ENCODE assay signal across 33 cellular contexts in genomic region chr11:70933986-70934583, GRCh38.
"Had no signal": no experiment of that assay in that cellular context is flagged by ENCODE, and none has a peak within 500 bp of the region (broad histone marks: within the 10 kb centered on the region; RNA-seq: fewer than 3 reads in every experiment).

No MANE protein-coding gene starts in this region.

- H3K36me3 Mint-ChIP-seq: activated naive CD8-positive, alpha-beta T cell treated with anti-CD3 and anti-CD28 coated beads for 36 hours; brain; natural killer cell treated with Interleukin-12 subunit alpha and Interleukin-12 subunit beta and Interleukin-15 and Interleukin-18, amount 100 ng/mL, for 72 hours; stimulated activated effector memory CD8-positive, alpha-beta T cell treated with anti-CD3 and anti-CD28 coated beads, Interleukin-12 subunit alpha, Interleukin-12 subunit beta, amount 100 ng/mL, for 72 hours had no signal

- DNase-seq: activated CD4-positive, alpha-beta T cell treated with anti-CD3 and anti-CD28 coated beads for 4 hours; activated CD4-positive, alpha-beta T cell treated with anti-CD3 and anti-CD28 coated beads, Interleukin-2, amount 50 U/mL, for 4 hours; activated CD4-positive, CD25-positive, alpha-beta regulatory T cell; activated effector memory CD4-positive, alpha-beta T cell treated with anti-CD3 and anti-CD28 coated beads, Interleukin-2, amount 50 U/mL, for 16 hours; activated naive CD4-positive, alpha-beta T cell treated with anti-CD3 and anti-CD28 coated beads for 36 hours; activated naive CD8-positive, alpha-beta T cell treated with anti-CD3 and anti-CD28 coated beads for 36 hours; activated T-cell treated with anti-CD3 and anti-CD28 coated beads for 4 hours; adrenal gland; cerebellar nuclear complex; colonic mucosa; effector CD8-positive, alpha-beta T cell; erythroblast; lower lobe of right lung; mesendoderm; mucosa of descending colon; retina; sigmoid colon; small intestine; stimulated activated CD4-positive, alpha-beta T cell treated with anti-CD3 and anti-CD28 coated beads, Interleukin-4, amount 100 ng/mL, for 24 hours had no signal

- FAIRE-seq: endometrium, keratinocyte, small intestine had no signal

- H3K4me1 Mint-ChIP-seq: activated naive CD8-positive, alpha-beta T cell treated with anti-CD3 and anti-CD28 coated beads for 36 hours; brain; stimulated activated effector memory CD8-positive, alpha-beta T cell treated with anti-CD3 and anti-CD28 coated beads, Interleukin-12 subunit alpha, Interleukin-12 subunit beta, amount 100 ng/mL, for 72 hours had no signal

- ATAC-seq: gastroesophageal sphincter; left lobe of liver; lower lobe of right lung; mucosa of descending colon; natural killer cell treated with Interleukin-12 subunit alpha and Interleukin-12 subunit beta and Interleukin-15 and Interleukin-18, amount 100 ng/mL, for 72 hours; stimulated activated effector memory CD8-positive, alpha-beta T cell treated with anti-CD3 and anti-CD28 coated beads, Interleukin-12 subunit alpha, Interleukin-12 subunit beta, amount 100 ng/mL, for 72 hours had no signal

- H3K4me2 ChIP-seq: hepatocyte had no signal

- H3K27ac ChIP-seq: adrenal gland, cardiac muscle cell, colonic mucosa, gastroesophageal sphincter, hepatocyte, lower lobe of right lung, neutrophil, sigmoid colon, upper lobe of left lung, vagina had no signal

- H3K27ac Mint-ChIP-seq: activated naive CD4-positive, alpha-beta T cell treated with anti-CD3 and anti-CD28 coated beads for 36 hours; activated naive CD8-positive, alpha-beta T cell treated with anti-CD3 and anti-CD28 coated beads for 36 hours; brain; natural killer cell treated with Interleukin-12 subunit alpha and Interleukin-12 subunit beta and Interleukin-15 and Interleukin-18, amount 100 ng/mL, for 72 hours; progenitor cell of endocrine pancreas; stimulated activated effector memory CD8-positive, alpha-beta T cell treated with anti-CD3 and anti-CD28 coated beads, Interleukin-12 subunit alpha, Interleukin-12 subunit beta, amount 100 ng/mL, for 72 hours; stimulated activated naive CD8-positive, alpha-beta T cell treated with anti-CD3 and anti-CD28 coated beads, Interleukin-15, Interleukin-2, amounts not matched to agents 100 ng/mL and 50 ng/mL, for 24 hours had no signal

- H3K4me1 ChIP-seq: adrenal gland, colonic mucosa, gastroesophageal sphincter, lower lobe of right lung, sigmoid colon, upper lobe of left lung, vagina had no signal

- H3K27me3 Mint-ChIP-seq: progenitor cell of endocrine pancreas had no signal

- H3K4me3 ChIP-seq: adrenal gland, cardiac muscle cell, colonic mucosa, gastroesophageal sphincter, hepatocyte, lower lobe of right lung, mucosa of descending colon, sigmoid colon, upper lobe of left lung, vagina had no signal

- H3K27me3 ChIP-seq: adrenal gland, cardiac muscle cell, colonic mucosa, gastroesophageal sphincter, hepatocyte, neutrophil, sigmoid colon, upper lobe of left lung, vagina had no signal

- H3K9me3 ChIP-seq: adrenal gland, colonic mucosa, lower lobe of right lung, mucosa of descending colon, neutrophil, upper lobe of left lung, vagina had no signal

- H3K36me3 ChIP-seq: adrenal gland, cardiac muscle cell, colonic mucosa, gastroesophageal sphincter, lower lobe of right lung, neutrophil, sigmoid colon, upper lobe of left lung, vagina had no signal

- H3K4me3 Mint-ChIP-seq: activated naive CD4-positive, alpha-beta T cell treated with anti-CD3 and anti-CD28 coated beads for 36 hours; activated naive CD8-positive, alpha-beta T cell treated with anti-CD3 and anti-CD28 coated beads for 36 hours; brain; natural killer cell treated with Interleukin-12 subunit alpha and Interleukin-12 subunit beta and Interleukin-15 and Interleukin-18, amount 100 ng/mL, for 72 hours; stimulated activated effector memory CD8-positive, alpha-beta T cell treated with anti-CD3 and anti-CD28 coated beads, Interleukin-12 subunit alpha, Interleukin-12 subunit beta, amount 100 ng/mL, for 72 hours; stimulated activated naive CD8-positive, alpha-beta T cell treated with anti-CD3 and anti-CD28 coated beads, Interleukin-15, Interleukin-2, amounts not matched to agents 100 ng/mL and 50 ng/mL, for 24 hours had no signal
